In the genomic region with DNA sequence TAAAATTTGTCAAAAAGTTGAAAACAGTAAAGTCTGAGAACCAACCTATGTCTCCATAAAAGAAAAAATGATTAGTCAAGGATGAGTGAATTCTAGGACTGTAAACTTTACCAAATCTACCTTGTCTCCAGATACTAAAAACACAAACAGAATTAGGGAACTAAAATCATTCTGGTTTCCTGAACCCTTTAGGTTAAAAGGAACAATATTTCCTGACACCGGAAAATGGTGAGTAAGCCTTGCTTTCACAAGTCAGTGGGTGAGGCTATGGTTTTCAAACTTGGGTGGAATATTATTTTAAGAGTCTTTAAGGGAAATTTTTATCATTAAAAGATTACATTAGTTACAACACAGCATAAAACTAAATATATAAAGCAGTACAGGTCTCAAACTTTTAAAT, we compare ENCODE assay signal across 10 cellular contexts. TPM values are rescaled to one million over a fixed set of nuclear protein-coding genes. Genes with fewer than 3 reads are reported as not detected.
DNase-seq lines count a peak whose midpoint lies in the region; ATAC-seq and TF ChIP-seq lines count a peak whose summit lies in the region.
"Had no signal": no experiment of that assay in that cellular context is flagged by ENCODE, and none has a peak within 500 bp of the region (broad histone marks: within the 10 kb centered on the region; RNA-seq: fewer than 3 reads in every experiment).

No MANE protein-coding gene starts in this region.

- peaks cover 15% of the 10 kb centered on the region for H3K36me3 Mint-ChIP-seq in activated CD8-positive, alpha-beta memory T cell treated with anti-CD3 and anti-CD28 coated beads, Interleukin-2, amount 10 ng/mL, durations not matched to agents 7 days and 5 days
- H3K36me3 Mint-ChIP-seq in T-cell, result peaks cover 10% of the 10 kb centered on the region

- H3K9me3 ChIP-seq in suprapubic skin, result no peaks in the 10 kb centered on the region

- peaks cover 38% of the 10 kb centered on the region for H3K4me1 ChIP-seq in suprapubic skin

- no peak for DNase-seq in activated CD8-positive, alpha-beta memory T cell treated with anti-CD3 and anti-CD28 coated beads, Interleukin-2, amount 10 ng/mL, durations not matched to agents 7 days and 5 days
- no peak for DNase-seq in activated CD8-positive, alpha-beta memory T cell treated with anti-CD3 and anti-CD28 coated beads, Interleukin-2, amount 50 U/mL, for 48 hours
- DNase-seq in T-cell (no peak), fibroblast of peridontal ligament (ENCODE audit: extremely low read depth) (peak; percentile 24), suprapubic skin (ENCODE audit: low spot score in 2 of 2) (no peak), NCI-H446 treated with DMSO at 0.1 percent for 48 hours (lab: John Stamatoyannopoulos, UW) (no peak), NCI-H2171 treated with DMSO at 0.1 percent for 48 hours (lab: John Stamatoyannopoulos, UW) (no peak)
- DNase-seq: activated CD4-positive, alpha-beta T cell treated with anti-CD3 and anti-CD28 coated beads, Interleukin-2, amount 50 U/mL, for 1 hour had no signal

- 66% methylated on average over 1 of the region's 1 CpG for WGBS in suprapubic skin

- no peak for TF ChIP-seq POLR2A in suprapubic skin (IDR thresholded peaks at IDR 0.05)

- H3K27me3 Mint-ChIP-seq in activated CD8-positive, alpha-beta memory T cell treated with anti-CD3 and anti-CD28 coated beads, Interleukin-2, amount 10 ng/mL, durations not matched to agents 7 days and 5 days, result no peaks in the 10 kb centered on the region
- no peaks in the 10 kb centered on the region for H3K27me3 Mint-ChIP-seq in T-cell

- H3K27ac ChIP-seq in suprapubic skin, result peak overlapping the region; percentile 2
- H3K27ac ChIP-seq: KMS-11 had no signal

- CTCF ChIA-PET in activated CD8-positive, alpha-beta memory T cell treated with anti-CD3 and anti-CD28 coated beads, Interleukin-2, amount 10 ng/mL, durations not matched to agents 7 days and 5 days (lab: Charles Lee), result interaction anchor here (1.4 to 5.1 kb wide), 3 partner anchors 10 to 38 kb away, joined by 3 to 44 read pairs (median 8); partner anchors contain the start of gene LPCAT4
- CTCF ChIA-PET in T-cell (lab: Charles Lee), result no interaction called here

- H3K9me3 Mint-ChIP-seq in activated CD8-positive, alpha-beta memory T cell treated with anti-CD3 and anti-CD28 coated beads, Interleukin-2, amount 10 ng/mL, durations not matched to agents 7 days and 5 days (ENCODE audit: low read depth), result no peaks in the 10 kb centered on the region
- H3K9me3 Mint-ChIP-seq in T-cell, result no peaks in the 10 kb centered on the region

- no peak for ATAC-seq in activated CD8-positive, alpha-beta memory T cell treated with anti-CD3 and anti-CD28 coated beads, Interleukin-2, amount 10 ng/mL, durations not matched to agents 7 days and 5 days
- no peak for ATAC-seq in T-cell (replicated peaks in 1 of 4)
- ATAC-seq in HG03135 (IDR thresholded peaks at IDR 0.05; ENCODE audit: unreplicated experiment), result no peak

- POLR2A ChIA-PET in T-cell (lab: Charles Lee), result no interaction called here

- H3K27me3 ChIP-seq in suprapubic skin, result no peaks in the 10 kb centered on the region

- peak overlapping the region; percentile 93 for H3K27ac Mint-ChIP-seq in activated CD8-positive, alpha-beta memory T cell treated with anti-CD3 and anti-CD28 coated beads, Interleukin-2, amount 10 ng/mL, durations not matched to agents 7 days and 5 days
- H3K27ac Mint-ChIP-seq in T-cell, result peak overlapping the region; percentile 96 to 100

- H3K4me3 ChIP-seq in suprapubic skin, result no peak overlapping the region

- peaks cover 4% of the 10 kb centered on the region for H3K36me3 ChIP-seq in suprapubic skin

- H3K4me1 Mint-ChIP-seq in activated CD8-positive, alpha-beta memory T cell treated with anti-CD3 and anti-CD28 coated beads, Interleukin-2, amount 10 ng/mL, durations not matched to agents 7 days and 5 days, result peaks cover 75% of the 10 kb centered on the region
- H3K4me1 Mint-ChIP-seq in T-cell, result peaks cover 64 to 72% (median 70%) of the 10 kb centered on the region in 3 donors

- TF ChIP-seq EP300 in suprapubic skin (IDR thresholded peaks at IDR 0.05), result no peak

- H3K4me3 Mint-ChIP-seq in activated CD8-positive, alpha-beta memory T cell treated with anti-CD3 and anti-CD28 coated beads, Interleukin-2, amount 10 ng/mL, durations not matched to agents 7 days and 5 days, result peak overlapping the region; percentile 93
- H3K4me3 Mint-ChIP-seq in T-cell, result peak overlapping the region; percentile 97 to 100 (median 97)

- no peak for TF ChIP-seq CTCF in suprapubic skin (IDR thresholded peaks at IDR 0.05)

RNA-seq across cellular contexts. Expression of gene SLC12A6, which starts 2.4 kb away (rescaled TPM):
- 10 to 100 TPM; 28.2 to 55.2 TPM for total RNA-seq in activated CD8-positive, alpha-beta memory T cell treated with anti-CD3 and anti-CD28 coated beads, Interleukin-2, amount 10 ng/mL, durations not matched to agents 7 days and 5 days
- 100 to 1,000 TPM in 1 of 5 donors, 10 to 100 TPM in 4; 71.2 to 103 (median 77.8) TPM for total RNA-seq in T-cell
- 10 to 100 TPM; 18.3 to 78.9 (median 35.9) TPM for total RNA-seq in suprapubic skin

RNA-seq across cellular contexts. Expression of gene NOP10, which starts 7.8 kb away (rescaled TPM):
- 100 to 1,000 TPM; 166 to 249 TPM for total RNA-seq in activated CD8-positive, alpha-beta memory T cell treated with anti-CD3 and anti-CD28 coated beads, Interleukin-2, amount 10 ng/mL, durations not matched to agents 7 days and 5 days
- total RNA-seq in T-cell (10 to 100 TPM; 38.2 to 88.9 (median 68.8) TPM), suprapubic skin (100 to 1,000 TPM in 3 of 4 donors, 10 to 100 TPM in 1; 88.9 to 196 (median 133) TPM)

RNA-seq across cellular contexts. Expression of gene NUTM1, which starts 7.9 kb away (rescaled TPM):
- not detected for total RNA-seq in activated CD8-positive, alpha-beta memory T cell treated with anti-CD3 and anti-CD28 coated beads, Interleukin-2, amount 10 ng/mL, durations not matched to agents 7 days and 5 days
- total RNA-seq in T-cell, result not detected
- total RNA-seq in suprapubic skin, result under 1 TPM in 1 of 4 donors, not detected in 3; 0.10 TPM

RNA-seq across cellular contexts. Expression of gene LPCAT4, which starts 31.8 kb away (rescaled TPM):
- 100 to 1,000 TPM; 126 to 128 TPM for total RNA-seq in activated CD8-positive, alpha-beta memory T cell treated with anti-CD3 and anti-CD28 coated beads, Interleukin-2, amount 10 ng/mL, durations not matched to agents 7 days and 5 days
- total RNA-seq in T-cell (100 to 1,000 TPM in 1 of 5 donors, 10 to 100 TPM in 4; 60.8 to 115 (median 91.1) TPM), suprapubic skin (100 to 1,000 TPM in 1 of 4 donors, 10 to 100 TPM in 3; 23.6 to 105 (median 35.9) TPM)
